ENCODE assay signal across 25 cellular contexts in the genomic region with DNA sequence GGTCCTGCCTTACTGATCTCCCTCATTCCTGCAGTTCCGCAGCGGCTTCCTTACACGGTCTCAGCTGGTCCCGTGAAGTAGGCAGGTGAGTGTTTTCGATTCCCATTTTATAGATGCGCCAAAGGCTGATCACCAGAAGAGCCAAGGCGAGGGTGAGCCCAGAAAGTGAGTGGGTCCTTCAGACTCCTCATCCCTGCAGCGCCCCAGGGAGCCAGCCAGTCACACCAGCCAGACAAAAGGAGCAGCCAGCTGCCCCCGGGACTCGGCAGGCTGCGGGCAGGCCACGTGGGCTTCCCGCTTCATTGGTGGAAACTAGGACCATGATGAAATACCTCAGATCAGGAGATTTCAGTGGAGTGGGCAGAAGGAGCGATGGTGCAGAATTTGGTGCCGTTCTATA.
DNase-seq lines count a peak whose midpoint lies in the region; FAIRE-seq and TF ChIP-seq lines count a peak whose summit lies in the region.
"Had no signal": no experiment of that assay in that cellular context is flagged by ENCODE, and none has a peak within 500 bp of the region (broad histone marks: within the 10 kb centered on the region; RNA-seq: fewer than 3 reads in every experiment).

No MANE protein-coding gene starts in this region.

- no peak overlapping the region for H4K5ac ChIP-seq in H1 (ENCODE audit: insufficient read length, low read depth, low read length)

- TF ChIP-seq EP300 in H1 (IDR thresholded peaks at IDR 0.05; ENCODE audit: borderline replicate concordance in 1 of 2, low read depth in 2 of 2, low read length in 2 of 2), result no peak

- H3K9ac ChIP-seq in H1 (replicated peaks in 1 of 4; ENCODE audit: extremely low read depth in 1 of 4, low read depth in 3 of 4, low read length in 3 of 4), result no peak overlapping the region
- H3K9ac ChIP-seq: BLaER1 treated with 17β-estradiol and CSF1 and Interleukin-3, amounts not matched to agents 10 nM and 100 nM; GM23248; KMS-11 had no signal

- H3K9me3 Mint-ChIP-seq in Calu3 (ENCODE audit: low read depth, unreplicated experiment), result no peaks in the 10 kb centered on the region
- no peaks in the 10 kb centered on the region for H3K9me3 Mint-ChIP-seq in T-helper 2 cell treated with Interferon-gamma antibody and Interleukin-4, amounts not matched to agents 5 μg/mL and 100 μg/mL, for 36 hours
- H3K9me3 Mint-ChIP-seq: H9, IgD-negative memory B cell had no signal

- H3K4me1 ChIP-seq in H1 (replicated peaks in 1 of 4; ENCODE audit: control insufficient read depth in 3 of 4, insufficient read depth in 4 of 4, low read length in 3 of 4), result peaks cover 0 to 17% (median 14%) of the 10 kb centered on the region in 4 experiments; a peak in 6 of 7 replicates

- FAIRE-seq in H1 (lab: Jason Lieb, UNC), result no peak
- FAIRE-seq: A549, GM18507, RCC 7860 had no signal

- H2AFZ ChIP-seq in H1 (ENCODE audit: low read length), result no peak overlapping the region
- H2AFZ ChIP-seq: GM23248 had no signal

- H3K79me1 ChIP-seq in H1 (ENCODE audit: low read depth, low read length), result no peaks in the 10 kb centered on the region

- H3K36me3 Mint-ChIP-seq in Calu3 (ENCODE audit: insufficient read depth, unreplicated experiment), result no peaks in the 10 kb centered on the region
- H3K36me3 Mint-ChIP-seq in T-helper 2 cell treated with Interferon-gamma antibody and Interleukin-4, amounts not matched to agents 5 μg/mL and 100 μg/mL, for 36 hours (ENCODE audit: low read depth), result peaks cover 2% of the 10 kb centered on the region
- H3K36me3 Mint-ChIP-seq: IgD-negative memory B cell had no signal

- no peak for TF ChIP-seq RAD21 in H1 (IDR thresholded peaks at IDR 0.05 in 1 of 2, conservative IDR thresholded peaks at IDR 0.05 in 1 of 2; ENCODE audit: low read depth in 2 of 2, low read length in 2 of 2)

- H3K27me3 ChIP-seq in H1 (replicated peaks in 1 of 4; ENCODE audit: control insufficient read depth in 3 of 4, extremely low read depth in 1 of 4, insufficient read depth in 3 of 4, low read length in 3 of 4), result no peaks in the 10 kb centered on the region; a peak in 1 of 7 replicates
- H3K27me3 ChIP-seq: BLaER1 treated with 17β-estradiol and CSF1 and Interleukin-3, amounts not matched to agents 10 nM and 100 nM had no signal

- H3K23ac ChIP-seq in H1 (ENCODE audit: insufficient read length), result no peak overlapping the region

- CTCF ChIA-PET in Calu3 (lab: Charles Lee) (no interaction called here), H1 (lab: Charles Lee; ENCODE audit: partially characterized antibody) (no interaction called here)

- H4K8ac ChIP-seq in H1 (ENCODE audit: extremely low read depth, insufficient read depth, low read length), result peak overlapping the region; percentile 53; the same call in 1 of the 2 replicates

- H2BK120ac ChIP-seq in H1 (replicated peaks; ENCODE audit: low read depth, low read length), result no peak overlapping the region

- H2BK15ac ChIP-seq in H1 (ENCODE audit: low read length), result no peak overlapping the region

- POLR2A ChIA-PET in H1 (lab: Charles Lee; ENCODE audit: partially characterized antibody), result no interaction called here

- TF ChIP-seq CTCF in Calu3 (IDR thresholded peaks at IDR 0.05; ENCODE audit: unreplicated experiment) (no peak), H1 (IDR thresholded peaks at IDR 0.05; ENCODE audit: control extremely low read depth in 1 of 3, insufficient read depth in 1 of 3, low read depth in 1 of 3, low read length in 3 of 3) (no peak)

- H4K91ac ChIP-seq in H1 (replicated peaks; ENCODE audit: insufficient read length, low read length), result no peak overlapping the region

- intact Hi-C loops in Calu3 (cut with micrococcal nuclease; ENCODE audit: unreplicated experiment) (no loop called here), posterior vena cava (cut with DNase I) (loop anchor here in 1 of 2 donors (5.0 kb wide), 1 partner anchor 82 kb away; no protein-coding TSS in a partner anchor)

- WGBS in H1 (ENCODE audit: extremely low coverage in 1 of 2, insufficient coverage in 1 of 2, insufficient read length in 1 of 2, insufficient replicate concordance in 2 of 2, low coverage in 1 of 2, low lambda C conversion rate in 2 of 2, missing lambda C conversion rate in 1 of 2), 2 experiments, result 94% methylated on average over 15 of the region's 15 CpGs; no CpG with 5 or more reads in 1 of the 2 experiments

- H2AK5ac ChIP-seq in H1 (ENCODE audit: low read depth, low read length), result no peak overlapping the region

- H3K27me3 Mint-ChIP-seq in Calu3 (ENCODE audit: unreplicated experiment), result no peaks in the 10 kb centered on the region
- no peaks in the 10 kb centered on the region for H3K27me3 Mint-ChIP-seq in T-helper 2 cell treated with Interferon-gamma antibody and Interleukin-4, amounts not matched to agents 5 μg/mL and 100 μg/mL, for 36 hours (ENCODE audit: low read depth)
- H3K27me3 Mint-ChIP-seq: CD4-positive, alpha-beta T cell; IgD-negative memory B cell had no signal

- no peak for TF ChIP-seq POLR2A in H1 (IDR thresholded peaks at IDR 0.05; ENCODE audit: control extremely low read depth in 1 of 2, low read depth in 2 of 2, low read length in 2 of 2)

- no peak overlapping the region for H2BK12ac ChIP-seq in H1 (ENCODE audit: low read depth, low read length)

- DNase-seq in Calu3 (no peak), NCI-H187 treated with DMSO at 0.1 percent for 48 hours (lab: John Stamatoyannopoulos, UW) (peak; percentile 30), H1 (ENCODE audit: low read depth in 1 of 2, low spot score in 2 of 2) (no peak), posterior vena cava (ENCODE audit: low spot score) (peak; percentile 72), inferior parietal cortex (ENCODE audit: extremely low spot score) (no peak)
- DNase-seq in central memory CD4-positive, alpha-beta T cell, result no peak
- no peak for DNase-seq in T-helper 2 cell treated with Interferon-gamma antibody and Interleukin-4, amounts not matched to agents 5 μg/mL and 100 μg/mL, for 36 hours (ENCODE audit: low spot score)
- DNase-seq: AML-193; CD4-positive, alpha-beta T cell; GM23248; H9; MM.1S; NCI-H2081; NCI-H2171 treated with DMSO at 0.1 percent for 48 hours; NCI-H446; NCI-H524 treated with DMSO at 0.1 percent for 48 hours; NCI-H774; SIG-M5 had no signal

- H3K4me3 ChIP-seq in H1 (ENCODE audit: extremely low read depth in 1 of 4, insufficient read depth in 2 of 4, low read depth in 3 of 4, low read length in 4 of 4), result no peak overlapping the region
- H3K4me3 ChIP-seq: A549; BLaER1 treated with 17β-estradiol and CSF1 and Interleukin-3, amounts not matched to agents 10 nM and 100 nM; GM23248; SK-N-MC had no signal

- H3K36me3 ChIP-seq in H1 (ENCODE audit: control insufficient read depth in 2 of 4, insufficient read depth in 4 of 4, low read length in 3 of 4), result no peaks in the 10 kb centered on the region

- H3K56ac ChIP-seq in H1 (replicated peaks; ENCODE audit: insufficient read length, low read depth, low read length), result no peak overlapping the region

- peaks cover 3% of the 10 kb centered on the region in 2 experiments; a peak in 2 of 4 replicates for H3K9me3 ChIP-seq in H1 (ENCODE audit: insufficient read depth in 2 of 2, low read depth in 1 of 2, low read length in 1 of 2)
- H3K9me3 ChIP-seq: A549 had no signal

- no peak overlapping the region for H3K27ac ChIP-seq in H1 (ENCODE audit: low read depth, low read length)
- H3K27ac ChIP-seq: A549; BLaER1 treated with 17β-estradiol and CSF1 and Interleukin-3, amounts not matched to agents 10 nM and 100 nM; GM23248; KMS-11; SK-N-MC had no signal

- H3K4me1 Mint-ChIP-seq in Calu3 (ENCODE audit: low read depth, unreplicated experiment), result peaks cover 10% of the 10 kb centered on the region
- H3K4me1 Mint-ChIP-seq in T-helper 2 cell treated with Interferon-gamma antibody and Interleukin-4, amounts not matched to agents 5 μg/mL and 100 μg/mL, for 36 hours (ENCODE audit: low read depth), result peaks cover 13% of the 10 kb centered on the region

- BruUV-seq in Calu3 (replicated peaks; lab: Mats Ljungman, UMichigan), result no TSS peak

- H3K18ac ChIP-seq in H1 (ENCODE audit: extremely low read depth, low read length), result no peak overlapping the region

- no peak overlapping the region for H3K14ac ChIP-seq in H1 (ENCODE audit: insufficient read length)

- H4K20me1 ChIP-seq in H1 (replicated peaks in 1 of 2; ENCODE audit: control insufficient read depth in 1 of 2, insufficient read depth in 2 of 2, low read length in 2 of 2), result no peaks in the 10 kb centered on the region
- H4K20me1 ChIP-seq: BLaER1 treated with 17β-estradiol and CSF1 and Interleukin-3, amounts not matched to agents 10 nM and 100 nM had no signal

- no peak overlapping the region for H2BK5ac ChIP-seq in H1 (ENCODE audit: low read depth, low read length)

- no peaks in the 10 kb centered on the region for H3K79me2 ChIP-seq in H1 (ENCODE audit: control insufficient read depth in 1 of 2, insufficient read depth in 2 of 2, low read length in 2 of 2)

- H2BK20ac ChIP-seq in H1 (ENCODE audit: low read length), result no peak overlapping the region

- 0 out of 2 replicates have a peak, but pooled peaks cover 2% of the 10 kb centered on the region for H3K23me2 ChIP-seq in H1 (ENCODE audit: low read depth, low read length)

- H3K4me3 Mint-ChIP-seq in Calu3 (ENCODE audit: low read depth, unreplicated experiment), result no peak overlapping the region
- no peak overlapping the region for H3K4me3 Mint-ChIP-seq in T-helper 2 cell treated with Interferon-gamma antibody and Interleukin-4, amounts not matched to agents 5 μg/mL and 100 μg/mL, for 36 hours
- H3K4me3 Mint-ChIP-seq: CD4-positive, alpha-beta T cell; H9; IgD-negative memory B cell had no signal

- peak overlapping the region; percentile 7 for H3K27ac Mint-ChIP-seq in Calu3 (ENCODE audit: unreplicated experiment)
- H3K27ac Mint-ChIP-seq in T-helper 2 cell treated with Interferon-gamma antibody and Interleukin-4, amounts not matched to agents 5 μg/mL and 100 μg/mL, for 36 hours, result no peak overlapping the region
- H3K27ac Mint-ChIP-seq: CD4-positive, alpha-beta T cell; H9 had no signal

- no peak overlapping the region for H3K4ac ChIP-seq in H1 (replicated peaks; ENCODE audit: insufficient read length, low read depth, low read length)

- H3K4me2 ChIP-seq in H1 (ENCODE audit: insufficient read depth in 1 of 2, low read depth in 2 of 2, low read length in 2 of 2), result no peak overlapping the region
- H3K4me2 ChIP-seq: A549; BLaER1 treated with 17β-estradiol and CSF1 and Interleukin-3, amounts not matched to agents 10 nM and 100 nM; KMS-11 had no signal

TF ChIP-seq in H1, 55 proteins besides CTCF, POLR2A, EP300 and RAD21 (continues in another document):
- no peak for TF ChIP-seq BRCA1 (IDR thresholded peaks at IDR 0.05; ENCODE audit: low read depth, low read length)
- TF ChIP-seq PHF8 (conservative IDR thresholded peaks at IDR 0.05; ENCODE audit: low read depth, low read length), result no peak
- TF ChIP-seq, protein P1, sequence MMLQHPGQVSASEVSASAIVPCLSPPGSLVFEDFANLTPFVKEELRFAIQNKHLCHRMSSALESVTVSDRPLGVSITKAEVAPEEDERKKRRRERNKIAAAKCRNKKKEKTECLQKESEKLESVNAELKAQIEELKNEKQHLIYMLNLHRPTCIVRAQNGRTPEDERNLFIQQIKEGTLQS (IDR thresholded peaks at IDR 0.05; ENCODE audit: insufficient read depth, low read depth, low read length), result no peak
- TF ChIP-seq TEAD4 (IDR thresholded peaks at IDR 0.05; ENCODE audit: low read depth, low read length), result no peak
- TF ChIP-seq SUZ12 (IDR thresholded peaks at IDR 0.05; ENCODE audit: low read length), result no peak
- no peak for TF ChIP-seq SP2 (IDR thresholded peaks at IDR 0.05; ENCODE audit: low read length)
- no peak for TF ChIP-seq CHD1 (IDR thresholded peaks at IDR 0.05; ENCODE audit: low read depth, low read length)

Comparison
In these comparisons a context has a peak if more than half of its experiments do, and no peak if none do; other contexts are left out.
1. DNase-seq: peak in NCI-H187 treated with DMSO at 0.1 percent for 48 hours (single experiment) and posterior vena cava (single experiment); none in Calu3 (single experiment), H1 (0 of 2), central memory CD4-positive, alpha-beta T cell (single experiment), inferior parietal cortex (single experiment) and T-helper 2 cell treated with Interferon-gamma antibody and Interleukin-4, amounts not matched to agents 5 μg/mL and 100 μg/mL, for 36 hours (single experiment).